Comparison of ENCODE assay signal across 8 cellular contexts in the genomic region with DNA sequence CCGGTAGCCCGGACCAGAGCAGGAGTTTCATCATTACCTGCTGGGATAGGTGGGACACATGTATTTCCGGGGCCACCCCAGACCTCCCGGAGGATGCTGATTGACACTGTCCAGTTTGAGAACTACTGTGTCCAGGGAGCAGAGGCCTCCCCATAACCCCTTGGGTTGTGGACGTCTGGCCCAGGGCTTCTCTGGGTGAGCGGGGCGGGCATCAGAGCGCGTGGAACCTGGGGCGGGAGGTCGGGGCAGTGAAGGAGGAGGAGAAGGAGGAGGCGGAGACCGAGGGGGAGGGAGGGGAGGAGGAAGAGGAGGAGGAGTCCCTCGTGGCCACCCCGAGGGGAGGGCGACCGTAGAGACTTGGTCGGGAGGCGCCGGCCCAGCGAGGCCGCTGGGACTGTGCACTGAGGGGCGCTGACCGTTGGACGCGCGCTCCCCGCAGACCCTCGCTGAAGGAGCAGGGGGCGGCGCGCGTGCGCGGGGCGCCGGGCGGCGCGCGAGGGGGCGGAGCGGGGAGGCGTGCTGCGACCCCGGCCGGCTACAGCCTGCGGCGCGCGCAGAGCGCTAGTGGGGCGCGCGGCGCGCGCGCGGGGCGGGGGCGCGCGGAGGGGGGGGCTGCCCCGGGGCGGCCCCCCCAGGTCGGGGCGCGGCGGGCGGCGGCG. TPM values are rescaled to one million over a fixed set of nuclear protein-coding genes. Genes with fewer than 3 reads are reported as not detected.
DNase-seq lines count a peak whose midpoint lies in the region; ATAC-seq and TF ChIP-seq lines count a peak whose summit lies in the region.

A gene (plus strand): TSS at position 356 of the 659 bp plus-strand sequence. CDS start 366 bp downstream, outside the sequence.

- H4K91ac ChIP-seq in trophoblast cell (ENCODE audit: low read depth, low read length) = peak within 1 kb of the TSS; percentile 52

- H3K9me3 ChIP-seq in trophoblast cell (ENCODE audit: insufficient read depth, low read depth, low read length) = no peaks in the 10 kb centered on the region

- peak within 1 kb of the TSS; percentile 50 for H2AFZ ChIP-seq in trophoblast cell (ENCODE audit: insufficient read depth, low read length, poor library complexity)

- ATAC-seq in GM18511 (IDR thresholded peaks at IDR 0.05; ENCODE audit: unreplicated experiment) (peak; percentile 57), HG03442 (IDR thresholded peaks at IDR 0.05; ENCODE audit: unreplicated experiment) (peak; percentile 33), Right ventricle myocardium inferior (peak; percentile 80)

- no peak within 1 kb of the TSS for H2AK5ac ChIP-seq in trophoblast cell (ENCODE audit: low read length)

- H4K8ac ChIP-seq in trophoblast cell (ENCODE audit: low read depth, low read length) = peak within 1 kb of the TSS; percentile 70

- no peaks in the 10 kb centered on the region for H3K27me3 ChIP-seq in trophoblast cell (ENCODE audit: insufficient read depth, low read length)

- intact Hi-C loops in Right ventricle myocardium inferior (cut with DNase I) = loop anchor here (5.0 kb wide), 1 partner anchor 138 kb away; no protein-coding TSS in a partner anchor

- H2BK12ac ChIP-seq in trophoblast cell (ENCODE audit: low read length) = no peak within 1 kb of the TSS

- peak within 1 kb of the TSS; percentile 89 for H3K4me3 ChIP-seq in trophoblast cell (ENCODE audit: low read depth, low read length)

- no peaks in the 10 kb centered on the region for H3K36me3 ChIP-seq in trophoblast cell (ENCODE audit: control insufficient read depth in 1 of 2, insufficient read depth in 2 of 2, low read length in 2 of 2)

- H3K4me2 ChIP-seq in trophoblast cell (ENCODE audit: low read length) = peak within 1 kb of the TSS; percentile 93

- no peaks in the 10 kb centered on the region for H3K79me2 ChIP-seq in trophoblast cell (ENCODE audit: control insufficient read depth, insufficient read depth, low read length, poor library complexity)

- peaks cover 3% of the 10 kb centered on the region for H3K79me1 ChIP-seq in trophoblast cell (ENCODE audit: low read length)

- peak within 1 kb of the TSS; percentile 73 for H3K9ac ChIP-seq in trophoblast cell (ENCODE audit: low read length)

- DNase-seq in 8988T = peak; percentile 75
- peak; percentile 71 for DNase-seq in activated naive CD4-positive, alpha-beta T cell treated with anti-CD3 and anti-CD28 coated beads, Interleukin-2, amount 50 U/mL, for 16 hours
- DNase-seq in Right ventricle myocardium inferior (ENCODE audit: missing footprints) = peak; percentile 87
- DNase-seq in trophoblast cell = peak; percentile 59 to 73
- peak; percentile 79 for DNase-seq in ureter (ENCODE audit: low spot score)

- H3K18ac ChIP-seq in trophoblast cell (ENCODE audit: low read length) = peak within 1 kb of the TSS; percentile 33

- no CpG with 5 or more reads among the region's 73 CpGs for WGBS in trophoblast cell (ENCODE audit: extremely low coverage, insufficient coverage, insufficient read length)

- peak within 1 kb of the TSS; percentile 54 for H3K14ac ChIP-seq in trophoblast cell (ENCODE audit: low read length)

- H3K27ac ChIP-seq in trophoblast cell (ENCODE audit: low read depth, low read length) = no peak within 1 kb of the TSS

- H3K23ac ChIP-seq in trophoblast cell (ENCODE audit: low read length) = no peak within 1 kb of the TSS

- peak; percentile 86 for TF ChIP-seq POLR2A in Raji (IDR thresholded peaks at IDR 0.05; ENCODE audit: insufficient read depth, low read depth, low read length)

- H3K4me1 ChIP-seq in trophoblast cell (ENCODE audit: control insufficient read depth in 1 of 2, insufficient read depth in 2 of 2, low read length in 2 of 2) = peaks cover 0 to 10% of the 10 kb centered on the region in 2 experiments

- no peak within 1 kb of the TSS for H2BK5ac ChIP-seq in trophoblast cell (ENCODE audit: low read depth, low read length, poor library complexity)

- H3K4ac ChIP-seq in trophoblast cell (ENCODE audit: low read depth, low read length) = no peak within 1 kb of the TSS

- H2BK120ac ChIP-seq in trophoblast cell (ENCODE audit: insufficient read depth, low read length, poor library complexity) = no peak within 1 kb of the TSS

- peak within 1 kb of the TSS; percentile 3 for H4K12ac ChIP-seq in trophoblast cell (ENCODE audit: low read depth, low read length)

RNA-seq across cellular contexts. Expression of the gene that starts here (rescaled TPM):
- total RNA-seq in Right ventricle myocardium inferior (4.0 TPM), ureter (21.6 TPM)
- 12.3 and 12.5 TPM in 2 replicates for polyA plus RNA-seq in trophoblast cell (2013)
